Comparison of ENCODE assay signal across 1 cellular context in genomic region chr11:123085497-123085896, GRCh38.
TF ChIP-seq lines count a peak whose summit lies in the region.

No MANE protein-coding gene starts in this region.

TF ChIP-seq in K562, 482 proteins besides CTCF, POLR2A, EP300 and RAD21:
- TF ChIP-seq PRDM10 (IDR thresholded peaks at IDR 0.05; ENCODE audit: partially characterized antibody) = no peak
- TF ChIP-seq BRD4 (IDR thresholded peaks at IDR 0.05) = no peak
- peak; percentile 32; the same call in 1 of the 2 replicates for TF ChIP-seq SMARCA4 (IDR thresholded peaks at IDR 0.05)
- peak; percentile 57; the same call in 1 of the 2 replicates for TF ChIP-seq ARID1B (IDR thresholded peaks at IDR 0.05)
- peak; percentile 26; the same call in 1 of the 2 replicates for TF ChIP-seq CBFA2T3 (IDR thresholded peaks at IDR 0.05)
- TF ChIP-seq TAL1 (IDR thresholded peaks at IDR 0.05) = peak; percentile 36; the same call in 1 of the 2 replicates
- no peak for TF ChIP-seq ATF1 (CRISPR knock-in tag; IDR thresholded peaks at IDR 0.05)
- TF ChIP-seq ATF1 (tag; IDR thresholded peaks at IDR 0.05) = no peak
- peak; percentile 47; the same call in 1 of the 2 replicates for TF ChIP-seq TEAD4 (IDR thresholded peaks at IDR 0.05; ENCODE audit: low read length)
- no peak for TF ChIP-seq TEAD4 (CRISPR knock-in tag; IDR thresholded peaks at IDR 0.05; ENCODE audit: borderline replicate concordance)
- peak; percentile 45 for TF ChIP-seq DPF2 (IDR thresholded peaks at IDR 0.05)
- TF ChIP-seq ZNF384 (IDR thresholded peaks at IDR 0.05; ENCODE audit: low read depth, low read length) = peak; percentile 82
- 0 out of 2 replicates have a peak, but pooled peaks have one; percentile 31 for TF ChIP-seq TCF3 (CRISPR knock-in tag; IDR thresholded peaks at IDR 0.05)
